Comparison of ENCODE assay signal across 13 cellular contexts in genomic region chr3:71548995-71549394, GRCh38. TPM values are rescaled to one million over a fixed set of nuclear protein-coding genes. Genes with fewer than 3 reads are reported as not detected.
DNase-seq lines count a peak whose midpoint lies in the region; ATAC-seq and TF ChIP-seq lines count a peak whose summit lies in the region.
"Had no signal": no experiment of that assay in that cellular context is flagged by ENCODE, and none has a peak within 500 bp of the region (broad histone marks: within the 10 kb centered on the region; RNA-seq: fewer than 3 reads in every experiment).

No MANE protein-coding gene starts in this region.

- H3F3A ChIP-seq in SK-N-SH (replicated peaks; ENCODE audit: insufficient read depth) (peaks cover 42% of the 10 kb centered on the region), PC-9 (ENCODE audit: insufficient read depth, low read depth) (no peaks in the 10 kb centered on the region)

- H4K20me1 ChIP-seq in SK-N-SH (ENCODE audit: insufficient read depth) (no peaks in the 10 kb centered on the region), PC-9 (ENCODE audit: insufficient read depth) (no peaks in the 10 kb centered on the region)

- TF ChIP-seq RAD21 in SK-N-SH (IDR thresholded peaks at IDR 0.05; ENCODE audit: low read length), result no peak

- no peak overlapping the region for H3K9ac ChIP-seq in SK-N-SH

- H3K36me3 ChIP-seq in Caco-2 (ENCODE audit: control insufficient read depth, insufficient read depth, low read length) (peaks cover 1% of the 10 kb centered on the region; the same call in 1 of the 2 replicates), SK-N-SH (replicated peaks in 1 of 2; ENCODE audit: control insufficient read depth in 1 of 2, insufficient read depth in 2 of 2, low read length in 1 of 2) (peaks cover 0 to 12% of the 10 kb centered on the region in 2 experiments), PC-9 (ENCODE audit: low read depth) (no peaks in the 10 kb centered on the region)

- POLR2A ChIA-PET in Caco-2 (lab: Charles Lee), result interaction anchor here (0.6 kb wide), 1 partner anchor 24 kb away, joined by 9 read pairs; no protein-coding TSS in a partner anchor
- POLR2A ChIA-PET in SK-N-SH (lab: Yijun Ruan, JAX), result no interaction called here
- POLR2A ChIA-PET in PC-9 (lab: Charles Lee; ENCODE audit: unreplicated experiment), result no interaction called here

- BruUV-seq in Caco-2 (replicated peaks; lab: Mats Ljungman, UMichigan) (no TSS peak), PC-9 (replicated peaks; lab: Mats Ljungman, UMichigan) (no TSS peak)

- intact Hi-C loops in Caco-2 (cut with micrococcal nuclease; ENCODE audit: unreplicated experiment), result loop anchor here (1.0 kb wide), 1 partner anchor 96 kb away; no protein-coding TSS in a partner anchor
- intact Hi-C loops in PC-9 (cut with micrococcal nuclease; ENCODE audit: unreplicated experiment), result no loop called here

- no peak for TF ChIP-seq EP300 in SK-N-SH (IDR thresholded peaks at IDR 0.05; ENCODE audit: borderline replicate concordance in 1 of 2, low read depth in 1 of 2, low read length in 1 of 2)

- no peaks in the 10 kb centered on the region for H3K27me3 Mint-ChIP-seq in Caco-2 (ENCODE audit: insufficient read depth, unreplicated experiment)

- H3K4me3 ChIP-seq in Caco-2 (ENCODE audit: low read depth, low read length), result no peak overlapping the region
- no peak overlapping the region for H3K4me3 ChIP-seq in SK-N-SH (ENCODE audit: low read depth in 2 of 2, low read length in 1 of 2)
- no peak overlapping the region for H3K4me3 ChIP-seq in PC-9

- 90% methylated on average over 3 of the region's 3 CpGs for WGBS in SK-N-SH (ENCODE audit: low lambda C conversion rate)

- H3K27ac ChIP-seq in SK-N-SH (ENCODE audit: low read depth in 2 of 2, low read length in 1 of 2), result no peak overlapping the region
- no peak overlapping the region for H3K27ac ChIP-seq in PC-9

- no peaks in the 10 kb centered on the region; the same call in 1 of the 2 replicates for H3K9me3 ChIP-seq in Caco-2
- no peaks in the 10 kb centered on the region; the same call in 1 of the 2 replicates for H3K9me3 ChIP-seq in SK-N-SH
- no peaks in the 10 kb centered on the region for H3K9me3 ChIP-seq in PC-9 (ENCODE audit: insufficient read depth, low read depth)

- H3K4me3 Mint-ChIP-seq in Caco-2 (ENCODE audit: unreplicated experiment), result no peak overlapping the region
- H3K4me3 Mint-ChIP-seq: activated T-cell treated with anti-CD3 and anti-CD28 coated beads, Interleukin-2, amount 50 U/mL, for 72 hours had no signal

- ATAC-seq in GM19438 (IDR thresholded peaks at IDR 0.05; ENCODE audit: low read depth, unreplicated experiment) (peak; percentile 98), HG02938 (IDR thresholded peaks at IDR 0.05; ENCODE audit: unreplicated experiment) (peak; percentile 96), HG03571 (IDR thresholded peaks at IDR 0.05; ENCODE audit: unreplicated experiment) (peak; percentile 98)

- DNase-seq in Caco-2 (no peak), NCI-H1436 treated with DMSO at 0.1 percent for 48 hours (lab: John Stamatoyannopoulos, UW) (no peak), SK-N-SH (no peak), PC-9 (no peak)
- DNase-seq in activated CD4-positive, CD25-positive, alpha-beta regulatory T cell treated with anti-CD3 and anti-CD28 coated beads, Interleukin-2, amount 50 U/mL, for 72 hours, result no peak
- DNase-seq: activated CD4-positive, alpha-beta T cell treated with anti-CD3 and anti-CD28 coated beads for 1 hour; activated T-cell treated with anti-CD3 and anti-CD28 coated beads, Interleukin-2, amount 50 U/mL, for 72 hours; DMS53; KG1; NCI-H1930 had no signal

- H3K9me3 Mint-ChIP-seq in Caco-2 (ENCODE audit: unreplicated experiment), result no peaks in the 10 kb centered on the region
- H3K9me3 Mint-ChIP-seq: activated T-cell treated with anti-CD3 and anti-CD28 coated beads, Interleukin-2, amount 50 U/mL, for 72 hours had no signal

- TF ChIP-seq CTCF in Caco-2 (IDR thresholded peaks at IDR 0.05; ENCODE audit: insufficient read depth in 1 of 2, low read depth in 1 of 2, low read length in 1 of 2, severe bottlenecking in 1 of 2, unreplicated experiment in 1 of 2), result no peak
- TF ChIP-seq CTCF in SK-N-SH (IDR thresholded peaks at IDR 0.05), result no peak
- TF ChIP-seq CTCF in PC-9 (conservative IDR thresholded peaks at IDR 0.05), result no peak

- H2AFZ ChIP-seq in SK-N-SH (ENCODE audit: low read depth) (no peak overlapping the region), PC-9 (no peak overlapping the region)

- H3K4me1 ChIP-seq in Caco-2 (peaks cover 33% of the 10 kb centered on the region), SK-N-SH (ENCODE audit: control insufficient read depth in 1 of 2, insufficient read depth in 2 of 2, low read depth in 1 of 2, low read length in 1 of 2) (peaks cover 0 to 18% of the 10 kb centered on the region in 2 experiments; a peak in 3 of 4 replicates), PC-9 (replicated peaks; ENCODE audit: insufficient read depth) (no peaks in the 10 kb centered on the region)

- H3K4me2 ChIP-seq in SK-N-SH, result no peak overlapping the region
- no peak overlapping the region for H3K4me2 ChIP-seq in PC-9

- CTCF ChIA-PET in Caco-2 (lab: Charles Lee) (no interaction called here), SK-N-SH (lab: Yijun Ruan, JAX) (interaction anchor here (0.6 to 1.3 kb wide), 2 partner anchors 11 to 1009 kb away, joined by 3 read pairs; no protein-coding TSS in a partner anchor), PC-9 (lab: Charles Lee) (no interaction called here)

- H3K27me3 ChIP-seq in Caco-2 (replicated peaks; ENCODE audit: control insufficient read depth, insufficient read depth, low read length) (no peaks in the 10 kb centered on the region), SK-N-SH (ENCODE audit: insufficient read depth) (no peaks in the 10 kb centered on the region), PC-9 (ENCODE audit: insufficient read depth, low read depth) (no peaks in the 10 kb centered on the region)

- H3K27ac Mint-ChIP-seq in Caco-2 (ENCODE audit: unreplicated experiment), result peak overlapping the region; percentile 76
- H3K27ac Mint-ChIP-seq: activated T-cell treated with anti-CD3 and anti-CD28 coated beads, Interleukin-2, amount 50 U/mL, for 72 hours had no signal

- no peaks in the 10 kb centered on the region; the same call in 1 of the 2 replicates for H3K9me2 ChIP-seq in SK-N-SH
- H3K9me2 ChIP-seq in PC-9 (ENCODE audit: insufficient read depth), result no peaks in the 10 kb centered on the region

- H3K79me2 ChIP-seq in SK-N-SH (ENCODE audit: insufficient read depth) (peaks cover 82% of the 10 kb centered on the region), PC-9 (ENCODE audit: low read depth) (no peaks in the 10 kb centered on the region)

- H3K4me1 Mint-ChIP-seq in Caco-2 (ENCODE audit: low read depth, unreplicated experiment), result peaks cover 14% of the 10 kb centered on the region

- H3K36me3 Mint-ChIP-seq in Caco-2 (ENCODE audit: insufficient read depth, unreplicated experiment), result peaks cover 6% of the 10 kb centered on the region

TF ChIP-seq in SK-N-SH, 30 proteins besides CTCF, POLR2A, EP300 and RAD21 (continues in another document):
- TF ChIP-seq GATA2 (CRISPR knock-in tag; IDR thresholded peaks at IDR 0.05) (no peak), RXRA (IDR thresholded peaks at IDR 0.05; ENCODE audit: borderline replicate concordance, low read depth) (no peak), PBX3 (IDR thresholded peaks at IDR 0.05) (no peak), TEAD4 (IDR thresholded peaks at IDR 0.05; ENCODE audit: borderline replicate concordance, insufficient read depth) (no peak), FOSL2 (IDR thresholded peaks at IDR 0.05; ENCODE audit: borderline replicate concordance, low read depth) (no peak), ELF1 (IDR thresholded peaks at IDR 0.05) (no peak)
- TF ChIP-seq, protein P1, sequence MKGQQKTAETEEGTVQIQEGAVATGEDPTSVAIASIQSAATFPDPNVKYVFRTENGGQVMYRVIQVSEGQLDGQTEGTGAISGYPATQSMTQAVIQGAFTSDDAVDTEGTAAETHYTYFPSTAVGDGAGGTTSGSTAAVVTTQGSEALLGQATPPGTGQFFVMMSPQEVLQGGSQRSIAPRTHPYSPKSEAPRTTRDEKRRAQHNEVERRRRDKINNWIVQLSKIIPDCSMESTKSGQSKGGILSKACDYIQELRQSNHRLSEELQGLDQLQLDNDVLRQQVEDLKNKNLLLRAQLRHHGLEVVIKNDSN (IDR thresholded peaks at IDR 0.05; ENCODE audit: borderline replicate concordance, low read depth), result no peak

RNA-seq across cellular contexts. Expression of gene FOXP1, which starts 34.5 kb away (rescaled TPM):
- 131 and 155 TPM in 2 replicates for total RNA-seq in Caco-2 (2022)
- 8.8 and 10.5 TPM in 2 replicates for polyA plus RNA-seq in SK-N-SH (2012; rRNA removed)
- polyA plus RNA-seq in SK-N-SH (2012; cell fraction: cytosol; rRNA removed), result 5.7 and 6.3 TPM in 2 replicates
- 10.3 and 11.2 TPM in 2 replicates for polyA plus RNA-seq in SK-N-SH (2012; cell fraction: nucleus; rRNA removed)
- total RNA-seq in PC-9 (2021), result 31.7 and 33.3 TPM in 2 replicates
